In the genomic region with DNA sequence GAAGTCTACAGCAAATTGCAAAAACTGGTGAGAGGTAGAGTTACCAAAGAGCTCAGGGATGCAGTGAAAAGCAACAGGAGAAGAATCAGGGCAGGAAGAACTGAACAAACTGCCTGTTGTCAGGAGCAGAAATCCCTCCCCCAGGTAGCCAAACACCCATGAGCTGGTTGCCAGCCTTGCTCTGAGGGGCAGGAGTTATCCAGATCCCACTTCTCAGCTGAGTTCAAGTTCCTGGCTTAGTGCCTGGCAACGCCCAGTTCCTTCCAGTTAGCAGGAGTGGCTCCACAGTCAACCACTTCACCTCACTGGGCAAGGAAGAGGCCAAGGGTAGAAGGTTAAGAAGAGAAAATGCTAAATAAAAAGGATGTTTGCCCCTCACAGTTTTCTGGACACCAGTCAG, we compare ENCODE assay signal across 16 cellular contexts. TPM values are rescaled to one million over a fixed set of nuclear protein-coding genes. Genes with fewer than 3 reads are reported as not detected.
DNase-seq lines count a peak whose midpoint lies in the region; ATAC-seq, FAIRE-seq and TF ChIP-seq lines count a peak whose summit lies in the region.
"Had no signal": no experiment of that assay in that cellular context is flagged by ENCODE, and none has a peak within 500 bp of the region (broad histone marks: within the 10 kb centered on the region; RNA-seq: fewer than 3 reads in every experiment).

No MANE protein-coding gene starts in this region.

- H3K4me1 ChIP-seq in heart left ventricle, result peaks cover 0 to 24% (median 0%) of the 10 kb centered on the region in 12 donors
- peaks cover 0 to 6% of the 10 kb centered on the region in 2 donors for H3K4me1 ChIP-seq in right atrium auricular region

- TF ChIP-seq POLR2A in heart left ventricle (IDR thresholded peaks at IDR 0.05), result no peak

- peaks cover 0 to 4% (median 0%) of the 10 kb centered on the region in 9 donors for H3K36me3 ChIP-seq in heart left ventricle
- H3K36me3 ChIP-seq in right atrium auricular region, result no peaks in the 10 kb centered on the region
- H3K36me3 ChIP-seq: gastrocnemius medialis, sigmoid colon had no signal

- H3K27me3 ChIP-seq in heart left ventricle, result peaks cover 0 to 8% (median 0%) of the 10 kb centered on the region in 9 donors
- H3K27me3 ChIP-seq in right atrium auricular region, result no peaks in the 10 kb centered on the region

- H3K4me3 ChIP-seq in heart left ventricle, result no peak overlapping the region
- no peak overlapping the region for H3K4me3 ChIP-seq in right atrium auricular region
- peak overlapping the region; percentile 91 for H3K4me3 ChIP-seq in epithelial cell of esophagus (ENCODE audit: low read length)
- H3K4me3 ChIP-seq: gastrocnemius medialis, sigmoid colon had no signal

- H3K27ac ChIP-seq in heart left ventricle (peak overlapping the region in 5 of 12 donors; percentile 3 to 60 (median 20)), right atrium auricular region (peak overlapping the region in 1 of 2 donors; percentile 40)
- H3K27ac ChIP-seq: VCaP had no signal

- peak in 3 of 5 donors; percentile 26 to 37 (median 35) for DNase-seq in heart left ventricle
- no peak for DNase-seq in right atrium auricular region (ENCODE audit: low spot score)
- DNase-seq in epithelial cell of esophagus (ENCODE audit: low read depth), result peak; percentile 69
- DNase-seq in mucosa of gallbladder (ENCODE audit: low spot score), result peak; percentile 62
- DNase-seq in ureter (ENCODE audit: low spot score), result peak; percentile 78
- DNase-seq in NOMO-1 (lab: John Stamatoyannopoulos, UW; ENCODE audit: unreplicated experiment in 2 of 2), result no peak
- no peak for DNase-seq in D721Med (ENCODE audit: insufficient read length, low spot score)
- DNase-seq: ACHN; effector CD4-positive, alpha-beta T cell; gastrocnemius medialis; GDM1; sigmoid colon; stimulated activated naive B cell treated with anti-CD40 and anti-IgM and Interleukin-4, amounts not matched to agents 10 μg/mL and 1 μg/mL and 100 μg/mL, for 72 hours had no signal

- H3K9me3 ChIP-seq in heart left ventricle (no peaks in the 10 kb centered on the region), right atrium auricular region (no peaks in the 10 kb centered on the region)
- H3K9me3 ChIP-seq: gastrocnemius medialis, sigmoid colon had no signal

- no peak for FAIRE-seq in D721Med (lab: Jason Lieb, UNC)

- peak in 3 of 4 donors; percentile 43 to 72 (median 71) for ATAC-seq in heart left ventricle
- no peak for ATAC-seq in HG03432 (IDR thresholded peaks at IDR 0.05; ENCODE audit: unreplicated experiment)
- ATAC-seq: natural killer cell treated with Interleukin-12 subunit alpha and Interleukin-12 subunit beta and Interleukin-15 and Interleukin-18, amount 100 ng/mL, for 72 hours; stimulated activated naive B cell treated with anti-CD40 and anti-IgM and Interleukin-4, amounts not matched to agents 10 μg/mL and 1 μg/mL and 100 μg/mL, for 72 hours had no signal

- WGBS in heart left ventricle, 4 donors, result 45 to 67% (median 54%) methylated on average over 1 of the region's 1 CpG

- intact Hi-C loops in heart left ventricle (cut with DNase I), result no loop called here

- TF ChIP-seq CTCF in heart left ventricle (IDR thresholded peaks at IDR 0.05), result no peak
- TF ChIP-seq CTCF in right atrium auricular region (IDR thresholded peaks at IDR 0.05), result no peak
- no peak for TF ChIP-seq CTCF in epithelial cell of esophagus (IDR thresholded peaks at IDR 0.05; ENCODE audit: insufficient read depth, low read depth, low read length, missing control alignments)
- no peak for TF ChIP-seq CTCF in D721Med (IDR thresholded peaks at IDR 0.05; ENCODE audit: insufficient read depth, missing control alignments)

RNA-seq across cellular contexts. Expression of a gene that starts 1.9 kb away (rescaled TPM):
- total RNA-seq in heart left ventricle (10 to 100 TPM in 7 of 9 donors, 1 to 10 TPM in 2; 8.3 to 29.6 (median 13.2) TPM), right atrium auricular region (10 to 100 TPM; 13.8 to 16.8 TPM), mucosa of gallbladder (72.5 TPM), ureter (226 TPM)
- polyA plus RNA-seq in heart left ventricle, result 1 to 10 TPM; 7.4 to 7.7 TPM

RNA-seq across cellular contexts. Expression of a gene that starts 13.8 kb away (rescaled TPM):
- total RNA-seq in heart left ventricle (1 to 10 TPM; 1.3 to 6.2 (median 3.3) TPM), right atrium auricular region (1 to 10 TPM; 1.0 to 2.0 TPM), mucosa of gallbladder (23.2 TPM), ureter (7.9 TPM)
- 1 to 10 TPM; 1.3 to 4.2 TPM for polyA plus RNA-seq in heart left ventricle

RNA-seq across cellular contexts. Expression of a gene that starts 38.6 kb away (rescaled TPM):
- total RNA-seq in heart left ventricle (10 to 100 TPM in 1 of 9 donors, 1 to 10 TPM in 1, under 1 TPM in 6, not detected in 1; 0.17 to 12.0 (median 0.57) TPM), right atrium auricular region (1 to 10 TPM in 1 of 2 donors, not detected in 1; 1.8 TPM), mucosa of gallbladder (15.7 TPM), ureter (8.0 TPM)
- under 1 TPM; 0.25 to 0.38 TPM for polyA plus RNA-seq in heart left ventricle

RNA-seq across cellular contexts. Expression of a gene that starts 41.1 kb away (rescaled TPM):
- 10 to 100 TPM in 2 of 9 donors, 1 to 10 TPM in 6, under 1 TPM in 1; 0.90 to 18.4 (median 2.0) TPM for total RNA-seq in heart left ventricle
- polyA plus RNA-seq in heart left ventricle, result 1 to 10 TPM; 1.4 to 1.6 TPM
- total RNA-seq in right atrium auricular region, result 1 to 10 TPM in 1 of 2 donors, under 1 TPM in 1; 0.48 to 2.2 TPM
- total RNA-seq in mucosa of gallbladder, result 12.9 TPM
- total RNA-seq in ureter, result 13.9 TPM

Comparison
In these comparisons a context has a peak if more than half of its experiments do, and no peak if none do; other contexts are left out.
1. DNase-seq: peak in heart left ventricle (3 of 5), epithelial cell of esophagus (single experiment), mucosa of gallbladder (single experiment) and ureter (single experiment); none in right atrium auricular region (single experiment), NOMO-1 (0 of 2) and D721Med (single experiment).